Comparison of ENCODE assay signal across 12 cellular contexts in the genomic region with DNA sequence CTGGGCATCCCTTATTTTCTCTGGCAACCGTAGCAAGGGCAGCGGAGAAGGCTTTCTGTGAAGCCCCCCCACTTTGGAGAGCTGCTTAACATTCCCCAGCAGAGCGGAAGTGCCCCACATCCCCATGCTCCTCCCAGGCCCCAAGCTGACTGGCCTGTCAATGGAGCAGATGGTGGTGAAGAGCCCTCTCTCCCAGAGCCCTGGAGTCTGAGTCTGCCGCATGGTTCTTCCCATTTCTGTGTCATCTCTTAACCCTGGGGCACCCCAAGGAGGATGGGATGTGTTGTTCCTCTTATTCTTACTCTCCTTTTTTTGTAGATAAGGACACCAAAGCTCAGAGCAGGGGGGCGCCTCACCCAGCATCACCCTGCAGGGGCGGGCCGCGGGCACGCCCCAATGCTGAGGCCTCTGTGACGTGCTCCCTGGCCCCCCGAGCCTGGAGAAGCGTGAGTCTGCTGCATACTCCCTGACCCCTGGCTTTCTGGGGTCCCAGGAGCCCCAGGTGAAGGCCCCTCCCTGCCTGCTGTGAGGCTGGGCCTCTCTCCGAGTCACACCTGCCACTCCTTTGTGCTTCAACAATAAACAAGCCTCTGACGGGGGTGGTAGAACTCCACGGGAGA.
"Had no signal": no experiment of that assay in that cellular context is flagged by ENCODE, and none has a peak within 500 bp of the region (broad histone marks: within the 10 kb centered on the region; RNA-seq: fewer than 3 reads in every experiment).

No MANE protein-coding gene starts in this region.

- H3K4me3 ChIP-seq: dorsolateral prefrontal cortex, smooth muscle cell, transverse colon had no signal

- H3K4me1 Mint-ChIP-seq: immature natural killer cell; stimulated activated naive B cell treated with anti-CD40 and anti-IgM and Interleukin-4, amounts not matched to agents 10 μg/mL and 1 μg/mL and 100 μg/mL, for 72 hours had no signal

- H3K36me3 ChIP-seq: neutrophil, transverse colon had no signal

- H3K4me3 Mint-ChIP-seq: activated T-cell treated with anti-CD3 and anti-CD28 coated beads, Interleukin-2, amount 50 U/mL, for 24 hours; immature natural killer cell; naive B cell; stimulated activated naive B cell treated with anti-CD40 and anti-IgM and Interleukin-4, amounts not matched to agents 10 μg/mL and 1 μg/mL and 100 μg/mL, for 72 hours had no signal

- H3K9me3 ChIP-seq: neutrophil, transverse colon had no signal

- H3K36me3 Mint-ChIP-seq: activated naive CD4-positive, alpha-beta T cell treated with anti-CD3 and anti-CD28 coated beads, Interleukin-2, amount 50 U/mL, for 72 hours; immature natural killer cell; naive B cell; stimulated activated naive B cell treated with anti-CD40 and anti-IgM and Interleukin-4, amounts not matched to agents 10 μg/mL and 1 μg/mL and 100 μg/mL, for 72 hours had no signal

- H3K27ac Mint-ChIP-seq: activated naive CD4-positive, alpha-beta T cell treated with anti-CD3 and anti-CD28 coated beads, Interleukin-2, amount 50 U/mL, for 72 hours; activated T-cell treated with anti-CD3 and anti-CD28 coated beads, Interleukin-2, amount 50 U/mL, for 24 hours; immature natural killer cell; naive B cell; stimulated activated naive B cell treated with anti-CD40 and anti-IgM and Interleukin-4, amounts not matched to agents 10 μg/mL and 1 μg/mL and 100 μg/mL, for 72 hours had no signal

- H3K9me3 Mint-ChIP-seq: activated naive CD4-positive, alpha-beta T cell treated with anti-CD3 and anti-CD28 coated beads, Interleukin-2, amount 50 U/mL, for 72 hours; immature natural killer cell had no signal

- DNase-seq: activated effector memory CD4-positive, alpha-beta T cell treated with anti-CD3 and anti-CD28 coated beads, Interleukin-2, amount 50 U/mL, for 16 hours; activated T-cell treated with anti-CD3 and anti-CD28 coated beads, Interleukin-2, amount 50 U/mL, for 24 hours; dorsolateral prefrontal cortex; immature natural killer cell; left colon; naive B cell; stimulated activated naive B cell treated with anti-CD40 and anti-IgM and Interleukin-4, amounts not matched to agents 10 μg/mL and 1 μg/mL and 100 μg/mL, for 72 hours; substantia nigra; transverse colon had no signal

- H3K27ac ChIP-seq: dorsolateral prefrontal cortex, neutrophil, transverse colon had no signal

- H3K4me1 ChIP-seq: transverse colon had no signal

- H3K4me2 ChIP-seq: smooth muscle cell had no signal
